18 cellular contexts compared by ENCODE assay signal in genomic region chr10:47046321-47047126, GRCh38.
"Had no signal": no experiment of that assay in that cellular context is flagged by ENCODE, and none has a peak within 500 bp of the region (broad histone marks: within the 10 kb centered on the region; RNA-seq: fewer than 3 reads in every experiment).

No MANE protein-coding gene starts in this region.

- H3K4me1 ChIP-seq: psoas muscle had no signal

- ATAC-seq: stimulated activated effector memory CD8-positive, alpha-beta T cell treated with anti-CD3 and anti-CD28 coated beads, Interleukin-12 subunit alpha, Interleukin-12 subunit beta, amount 100 ng/mL, for 72 hours had no signal

- H3K4me3 ChIP-seq: gastrocnemius medialis, heart right ventricle, mucosa of descending colon, psoas muscle, tibial artery, vagina had no signal

- H3K27me3 ChIP-seq: gastrocnemius medialis, heart right ventricle, tibial artery, vagina had no signal

- DNase-seq: activated CD4-positive, alpha-beta T cell treated with anti-CD3 and anti-CD28 coated beads, Interleukin-2, amount 50 U/mL, for 48 hours; activated CD8-positive, alpha-beta memory T cell treated with anti-CD3 and anti-CD28 coated beads, Interleukin-2, amount 10 ng/mL, durations not matched to agents 7 days and 5 days; activated naive CD4-positive, alpha-beta T cell treated with anti-CD3 and anti-CD28 coated beads for 36 hours; activated T-cell treated with anti-CD3 and anti-CD28 coated beads, Interleukin-2, amount 50 U/mL, for 48 hours; erythroblast; gastrocnemius medialis; heart right ventricle; mucosa of descending colon; naive thymus-derived CD4-positive, alpha-beta T cell; occipital lobe; stimulated activated CD4-positive, alpha-beta T cell treated with anti-CD3 and anti-CD28 coated beads, Interleukin-12 subunit alpha, Interleukin-12 subunit beta, amount 100 ng/mL, for 4 hours; stimulated activated CD4-positive, alpha-beta T cell treated with anti-CD3 and anti-CD28 coated beads, Interleukin-2, amount 100 ng/mL, for 24 hours; T-helper 9 cell had no signal

- H3K27ac ChIP-seq: gastrocnemius medialis, heart right ventricle, psoas muscle, tibial artery, vagina had no signal

- H3K9me3 ChIP-seq: gastrocnemius medialis, heart right ventricle, mucosa of descending colon, psoas muscle, tibial artery, vagina had no signal

- H3K36me3 ChIP-seq: gastrocnemius medialis, heart right ventricle, tibial artery, vagina had no signal

- FAIRE-seq: astrocyte had no signal
